8 cellular contexts compared by ENCODE assay signal in genomic region chr12:9064815-9065606, GRCh38. TPM values are rescaled to one million over a fixed set of nuclear protein-coding genes. Genes with fewer than 3 reads are reported as not detected.
DNase-seq lines count a peak whose midpoint lies in the region; ATAC-seq and TF ChIP-seq lines count a peak whose summit lies in the region.

No MANE protein-coding gene starts in this region.

- H3K27me3 ChIP-seq in adrenal gland (no peaks in the 10 kb centered on the region), heart right ventricle (no peaks in the 10 kb centered on the region)

- peak; percentile 88 for TF ChIP-seq POLR2A in adrenal gland (IDR thresholded peaks at IDR 0.05)

- CTCF ChIA-PET in Calu3 (lab: Charles Lee), result interaction anchor here (0.6 to 1.8 kb wide), 11 partner anchors 9 to 806 kb away, joined by 3 to 14 read pairs (median 3); no protein-coding TSS in a partner anchor

- 10 to 26% (median 14%) methylated on average over 4 to 43 of the region's 45 CpGs for WGBS in adrenal gland, 4 donors
- WGBS in heart right ventricle, 2 donors, result 14 to 21% methylated on average over 33 to 45 of the region's 45 CpGs

- H3K9me3 Mint-ChIP-seq in Calu3 (ENCODE audit: low read depth, unreplicated experiment), result no peaks in the 10 kb centered on the region

- H3K27ac Mint-ChIP-seq in Calu3 (ENCODE audit: unreplicated experiment), result peak overlapping the region; percentile 85

- H3K4me3 ChIP-seq in adrenal gland (peak overlapping the region; percentile 58 to 96 (median 82)), heart right ventricle (peak overlapping the region; percentile 70 to 98 (median 92))

- no peaks in the 10 kb centered on the region for H3K27me3 Mint-ChIP-seq in Calu3 (ENCODE audit: unreplicated experiment)

- H3K4me1 ChIP-seq in adrenal gland (replicated peaks in 1 of 2) (peaks cover 12 to 16% of the 10 kb centered on the region in 2 donors), heart right ventricle (peaks cover 4 to 24% (median 14%) of the 10 kb centered on the region in 9 donors)

- intact Hi-C loops in Calu3 (cut with micrococcal nuclease; ENCODE audit: unreplicated experiment) (no loop called here), adrenal gland (cut with DNase I) (no loop called here), heart right ventricle (cut with DNase I) (loop anchor here in 2 of 10 donors (5.0 to 10.0 kb wide), 3 partner anchors 37 to 400 kb away; no protein-coding TSS in a partner anchor)

- DNase-seq in Calu3, result peak; percentile 93
- DNase-seq in HuH-7.5 (ENCODE audit: low spot score), result peak; percentile 76
- peak; percentile 81 to 89 (median 85) for DNase-seq in adrenal gland
- peak; percentile 71 to 75 for DNase-seq in heart right ventricle
- peak; percentile 52 for DNase-seq in occipital lobe (lab: John Stamatoyannopoulos, UW)
- no peak for DNase-seq in DMS114 treated with DMSO at 0.1 percent for 48 hours (lab: John Stamatoyannopoulos, UW; ENCODE audit: unreplicated experiment)
- DNase-seq in OCI-M1 (lab: John Stamatoyannopoulos, UW), result no peak

- peaks cover 23% of the 10 kb centered on the region for H3K36me3 Mint-ChIP-seq in Calu3 (ENCODE audit: insufficient read depth, unreplicated experiment)

- H3K4me3 Mint-ChIP-seq in Calu3 (ENCODE audit: low read depth, unreplicated experiment), result peak overlapping the region; percentile 85

- TF ChIP-seq CTCF in Calu3 (IDR thresholded peaks at IDR 0.05; ENCODE audit: unreplicated experiment) (no peak), adrenal gland (IDR thresholded peaks at IDR 0.05) (no peak), heart right ventricle (IDR thresholded peaks at IDR 0.05) (no peak)

- no peaks in the 10 kb centered on the region for H3K9me3 ChIP-seq in adrenal gland (replicated peaks in 1 of 3)
- H3K9me3 ChIP-seq in heart right ventricle, result no peaks in the 10 kb centered on the region

- H3K27ac ChIP-seq in adrenal gland, result peak overlapping the region; percentile 86 to 99 (median 98)
- peak overlapping the region; percentile 94 to 99 (median 98) for H3K27ac ChIP-seq in heart right ventricle

- ATAC-seq in heart right ventricle (peak; percentile 90 to 96 (median 94)), GM18873 (IDR thresholded peaks at IDR 0.05; ENCODE audit: low FRiP score, unreplicated experiment) (no peak)

- TSS peak; percentile 89 for BruUV-seq in Calu3 (replicated peaks; lab: Mats Ljungman, UMichigan)

- no peaks in the 10 kb centered on the region for H3K4me1 Mint-ChIP-seq in Calu3 (ENCODE audit: low read depth, unreplicated experiment)

- H3K36me3 ChIP-seq in adrenal gland (replicated peaks in 1 of 2), result peaks cover 0 to 28% of the 10 kb centered on the region in 2 donors
- H3K36me3 ChIP-seq in heart right ventricle, result peaks cover under 1 to 38% (median 23%) of the 10 kb centered on the region in 9 donors

RNA-seq across cellular contexts. Expression of gene A2M, which starts 50.7 kb away (rescaled TPM):
- total RNA-seq in Calu3 (2022) (not detected in 2 replicates), adrenal gland (100 to 1,000 TPM; 279 to 897 (median 381) TPM), heart right ventricle (1,000 to 10,000 TPM in 1 of 10 donors, 100 to 1,000 TPM in 9; 296 to 1,678 (median 530) TPM), occipital lobe (44.5 TPM)
- polyA plus RNA-seq in adrenal gland (100 to 1,000 TPM; 141 to 481 (median 164) TPM), heart right ventricle (100 to 1,000 TPM; 194 to 244 TPM)

Comparison
In these comparisons a context has a peak if more than half of its experiments do, and no peak if none do; other contexts are left out.
1. DNase-seq: peak in Calu3 (single experiment), HuH-7.5 (single experiment), adrenal gland (7 of 7), heart right ventricle (2 of 2) and occipital lobe (single experiment); none in DMS114 treated with DMSO at 0.1 percent for 48 hours (single experiment) and OCI-M1 (single experiment).
2. RNA of gene A2M, which starts 50.7 kb away (total RNA-seq): 296 to 1,678 TPM in heart right ventricle, 279 to 897 TPM in adrenal gland and 44.5 TPM in occipital lobe (single experiment); not detected in Calu3; every median in the first group is over 10 times any median in the second.